ENCODE assay signal across 24 cellular contexts in the genomic region with DNA sequence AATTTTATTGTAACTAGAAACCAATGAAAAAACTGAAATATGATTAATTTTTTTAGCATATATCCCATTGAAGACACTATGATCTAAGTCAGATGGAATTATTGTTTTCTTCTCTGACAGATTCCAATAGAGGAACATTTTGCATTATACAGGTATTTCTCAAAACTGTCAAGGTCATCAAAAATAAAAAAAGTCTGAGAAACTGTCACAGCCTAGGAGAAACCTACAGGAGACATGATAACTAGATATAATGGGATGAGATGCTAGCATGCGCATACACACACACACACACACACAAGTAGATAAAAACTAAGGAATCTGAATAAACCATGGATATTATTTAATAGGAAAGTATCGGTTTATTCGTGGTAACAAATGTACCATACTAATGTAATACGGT.
"Had no signal": no experiment of that assay in that cellular context is flagged by ENCODE, and none has a peak within 500 bp of the region (broad histone marks: within the 10 kb centered on the region; RNA-seq: fewer than 3 reads in every experiment).

No MANE protein-coding gene starts in this region.

- ATAC-seq: effector memory CD8-positive, alpha-beta T cell; esophagus mucosa; gastrocnemius medialis; heart right ventricle; left cardiac atrium; left lung; left ventricle myocardium superior; lower lobe of right lung; mucosa of descending colon had no signal

- H3K27ac Mint-ChIP-seq: dendritic cell treated with granulocyte-macrophage colony-stimulating factor and Interleukin-4, amounts not matched to agents 40 ng/mL and 50 ng/mL, for 4 days; effector memory CD8-positive, alpha-beta T cell; endodermal cell; mesothelial cell of epicardium had no signal

- H3K9me3 Mint-ChIP-seq: dendritic cell treated with granulocyte-macrophage colony-stimulating factor and Interleukin-4, amounts not matched to agents 40 ng/mL and 50 ng/mL, for 4 days; endodermal cell had no signal

- H3K9me3 ChIP-seq: esophagus squamous epithelium, gastrocnemius medialis, heart right ventricle, left lung, lower lobe of right lung, mucosa of descending colon had no signal

- H3K27ac ChIP-seq: epithelial cell of prostate, esophagus squamous epithelium, gastrocnemius medialis, heart right ventricle, left lung, lower lobe of right lung had no signal

- DNase-seq: cortex of kidney; effector CD8-positive, alpha-beta T cell; effector memory CD8-positive, alpha-beta T cell; endodermal cell; erythroblast; esophagus squamous epithelium; foreskin fibroblast; foreskin melanocyte; gastrocnemius medialis; glutamatergic neuron; head of caudate nucleus; heart right ventricle; hippocampal formation; left cardiac atrium; left lung; left ventricle myocardium superior; lower lobe of right lung; mesenchymal stem cell; mucosa of descending colon had no signal

- H3K4me1 ChIP-seq: esophagus squamous epithelium, left lung, lower lobe of right lung had no signal

- FAIRE-seq: keratinocyte had no signal

- H3K27me3 Mint-ChIP-seq: dendritic cell treated with granulocyte-macrophage colony-stimulating factor and Interleukin-4, amounts not matched to agents 40 ng/mL and 50 ng/mL, for 4 days; effector memory CD8-positive, alpha-beta T cell had no signal

- H3K4me3 ChIP-seq: esophagus squamous epithelium, gastrocnemius medialis, heart right ventricle, left lung, lower lobe of right lung, mucosa of descending colon had no signal

- H3K4me3 Mint-ChIP-seq: dendritic cell treated with granulocyte-macrophage colony-stimulating factor and Interleukin-4, amounts not matched to agents 40 ng/mL and 50 ng/mL, for 4 days; effector memory CD8-positive, alpha-beta T cell; endodermal cell; mesothelial cell of epicardium had no signal

- H3K36me3 ChIP-seq: esophagus squamous epithelium, gastrocnemius medialis, heart right ventricle, left lung, lower lobe of right lung had no signal

- H3K27me3 ChIP-seq: esophagus squamous epithelium, gastrocnemius medialis, heart right ventricle, left lung had no signal

- H3K4me1 Mint-ChIP-seq: endodermal cell had no signal
